Comparison of ENCODE assay signal across 20 cellular contexts in the genomic region with DNA sequence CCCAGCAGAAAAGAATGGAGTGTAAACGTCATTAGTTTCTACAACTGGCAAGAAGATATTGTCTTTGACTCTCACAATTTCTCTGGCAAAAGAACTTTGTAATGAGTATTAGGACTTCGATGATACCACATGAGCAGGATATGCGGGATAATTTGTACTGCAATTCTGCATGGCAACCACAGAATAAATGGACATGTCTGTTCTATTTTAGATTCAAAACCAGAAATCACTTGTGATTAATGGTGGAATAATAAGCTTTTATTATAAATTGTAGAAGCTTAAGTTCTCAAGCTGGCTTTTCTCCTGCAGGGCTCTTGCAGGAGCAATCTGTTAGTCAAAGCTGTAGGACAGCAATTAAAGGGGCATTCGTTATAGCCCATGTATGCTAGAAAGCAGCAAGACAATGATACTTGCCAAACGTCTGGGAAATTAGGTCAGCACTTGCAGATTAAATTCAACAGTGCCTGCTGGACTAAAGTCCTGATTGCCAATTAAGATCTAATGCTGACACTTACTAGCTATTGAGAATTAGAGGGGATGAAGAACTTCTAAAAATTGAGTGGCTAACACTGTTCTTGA.
"Had no signal": no experiment of that assay in that cellular context is flagged by ENCODE, and none has a peak within 500 bp of the region (broad histone marks: within the 10 kb centered on the region; RNA-seq: fewer than 3 reads in every experiment).

No MANE protein-coding gene starts in this region.

- DNase-seq: activated CD4-positive, alpha-beta T cell treated with anti-CD3 and anti-CD28 coated beads, Interleukin-2, amount 10 ng/mL, durations not matched to agents 7 days and 5 days; activated CD8-positive, alpha-beta T cell treated with anti-CD3 and anti-CD28 coated beads, Interleukin-2, amount 10 ng/mL, durations not matched to agents 7 days and 5 days; activated naive CD4-positive, alpha-beta T cell treated with anti-CD3 and anti-CD28 coated beads for 36 hours; activated naive CD8-positive, alpha-beta T cell treated with anti-CD3 and anti-CD28 coated beads, Interleukin-2, amount 50 U/mL, for 24 hours; activated T-cell treated with anti-CD3 and anti-CD28 coated beads, Interleukin-2, amount 50 U/mL, for 24 hours; cortex of kidney; gastrocnemius medialis; heart left ventricle; left ventricle myocardium inferior; mammary epithelial cell; midbrain; occipital lobe; right cardiac atrium; stimulated activated CD4-positive, alpha-beta T cell treated with anti-CD3 and anti-CD28 coated beads, Interleukin-2, amount 100 ng/mL, for 48 hours; stimulated activated naive CD8-positive, alpha-beta T cell treated with anti-CD3 and anti-CD28 coated beads, Interleukin-15, amount 100 ng/mL, for 72 hours; transverse colon had no signal

- H3K4me3 ChIP-seq: gastrocnemius medialis, heart left ventricle, left ventricle myocardium inferior, skin epidermis, suprapubic skin, transverse colon had no signal

- H3K4me1 Mint-ChIP-seq: activated CD4-positive, alpha-beta T cell treated with anti-CD3 and anti-CD28 coated beads, Interleukin-2, amount 10 ng/mL, durations not matched to agents 7 days and 5 days; activated naive CD8-positive, alpha-beta T cell treated with anti-CD3 and anti-CD28 coated beads, Interleukin-2, amount 50 U/mL, for 24 hours; central memory CD8-positive, alpha-beta T cell; nephron; stimulated activated naive CD8-positive, alpha-beta T cell treated with anti-CD3 and anti-CD28 coated beads, Interleukin-15, amount 100 ng/mL, for 72 hours had no signal

- H3K4me1 ChIP-seq: gastrocnemius medialis, heart left ventricle, left ventricle myocardium inferior, suprapubic skin, transverse colon had no signal

- H3K27me3 ChIP-seq: gastrocnemius medialis, heart left ventricle, suprapubic skin, transverse colon had no signal

- H3K9me3 ChIP-seq: gastrocnemius medialis, heart left ventricle, left ventricle myocardium inferior, suprapubic skin, transverse colon had no signal

- H3K27me3 Mint-ChIP-seq: activated CD4-positive, alpha-beta T cell treated with anti-CD3 and anti-CD28 coated beads, Interleukin-2, amount 10 ng/mL, durations not matched to agents 7 days and 5 days; activated naive CD8-positive, alpha-beta T cell treated with anti-CD3 and anti-CD28 coated beads, Interleukin-2, amount 50 U/mL, for 24 hours; activated T-cell treated with anti-CD3 and anti-CD28 coated beads, Interleukin-2, amount 50 U/mL, for 24 hours; central memory CD8-positive, alpha-beta T cell; stimulated activated naive CD8-positive, alpha-beta T cell treated with anti-CD3 and anti-CD28 coated beads, Interleukin-15, amount 100 ng/mL, for 72 hours had no signal

- H3K36me3 ChIP-seq: gastrocnemius medialis, heart left ventricle, left ventricle myocardium inferior, suprapubic skin, transverse colon had no signal

- H3K9me3 Mint-ChIP-seq: activated CD4-positive, alpha-beta T cell treated with anti-CD3 and anti-CD28 coated beads, Interleukin-2, amount 10 ng/mL, durations not matched to agents 7 days and 5 days; activated naive CD8-positive, alpha-beta T cell treated with anti-CD3 and anti-CD28 coated beads, Interleukin-2, amount 50 U/mL, for 24 hours; activated T-cell treated with anti-CD3 and anti-CD28 coated beads, Interleukin-2, amount 50 U/mL, for 24 hours; stimulated activated naive CD8-positive, alpha-beta T cell treated with anti-CD3 and anti-CD28 coated beads, Interleukin-15, amount 100 ng/mL, for 72 hours had no signal

- H3K27ac Mint-ChIP-seq: activated CD4-positive, alpha-beta T cell treated with anti-CD3 and anti-CD28 coated beads, Interleukin-2, amount 10 ng/mL, durations not matched to agents 7 days and 5 days; activated CD8-positive, alpha-beta T cell treated with anti-CD3 and anti-CD28 coated beads, Interleukin-2, amount 10 ng/mL, durations not matched to agents 7 days and 5 days; activated naive CD4-positive, alpha-beta T cell treated with anti-CD3 and anti-CD28 coated beads for 36 hours; activated naive CD8-positive, alpha-beta T cell treated with anti-CD3 and anti-CD28 coated beads, Interleukin-2, amount 50 U/mL, for 24 hours; activated T-cell treated with anti-CD3 and anti-CD28 coated beads, Interleukin-2, amount 50 U/mL, for 24 hours; nephron; stimulated activated naive CD8-positive, alpha-beta T cell treated with anti-CD3 and anti-CD28 coated beads, Interleukin-15, amount 100 ng/mL, for 72 hours had no signal

- H3K4me3 Mint-ChIP-seq: activated CD4-positive, alpha-beta T cell treated with anti-CD3 and anti-CD28 coated beads, Interleukin-2, amount 10 ng/mL, durations not matched to agents 7 days and 5 days; activated CD8-positive, alpha-beta T cell treated with anti-CD3 and anti-CD28 coated beads, Interleukin-2, amount 10 ng/mL, durations not matched to agents 7 days and 5 days; activated naive CD4-positive, alpha-beta T cell treated with anti-CD3 and anti-CD28 coated beads for 36 hours; activated naive CD8-positive, alpha-beta T cell treated with anti-CD3 and anti-CD28 coated beads, Interleukin-2, amount 50 U/mL, for 24 hours; activated T-cell treated with anti-CD3 and anti-CD28 coated beads, Interleukin-2, amount 50 U/mL, for 24 hours; central memory CD8-positive, alpha-beta T cell; nephron; stimulated activated naive CD8-positive, alpha-beta T cell treated with anti-CD3 and anti-CD28 coated beads, Interleukin-15, amount 100 ng/mL, for 72 hours had no signal

- H3K27ac ChIP-seq: gastrocnemius medialis, heart left ventricle, left ventricle myocardium inferior, skin epidermis, suprapubic skin, transverse colon had no signal
